ENCODE assay signal across 1 cellular context in genomic region chr18:74597662-74598349, GRCh38.
A peak's percentile ranks its signal among the peaks of the same experiment; 100 is the strongest.
TF ChIP-seq lines count a peak whose summit lies in the region.

TSS of gene ZNF407 (plus strand) at chr18:74597870. CDS start at chr18:74631020, 33,150 bp downstream.

TF ChIP-seq in HEK293, 187 proteins besides CTCF, POLR2A, EP300 and RAD21 (continued from another document and continues in another):
- TF ChIP-seq PRDM4 (tag by site-specific recombination; IDR thresholded peaks at IDR 0.05), result no peak
- TF ChIP-seq ZNF792 (tag by site-specific recombination; IDR thresholded peaks at IDR 0.05), result no peak
- no peak for TF ChIP-seq ZNF654 (tag by site-specific recombination; IDR thresholded peaks at IDR 0.05; ENCODE audit: low read depth)
- no peak for TF ChIP-seq ZNF660 (tag by site-specific recombination; IDR thresholded peaks at IDR 0.05)
- no peak for TF ChIP-seq ZNF211 (tag by site-specific recombination; IDR thresholded peaks at IDR 0.05; ENCODE audit: low read depth)
- no peak for TF ChIP-seq SALL2 (tag by site-specific recombination; IDR thresholded peaks at IDR 0.05; ENCODE audit: borderline replicate concordance)
- TF ChIP-seq KLF9 (tag by site-specific recombination; IDR thresholded peaks at IDR 0.05; ENCODE audit: low read depth), result no peak; the same call in 1 of the 2 replicates
- TF ChIP-seq ZNF610 (tag by site-specific recombination; IDR thresholded peaks at IDR 0.05; ENCODE audit: borderline replicate concordance), result no peak
- peak; percentile 59; the same call in 1 of the 2 replicates for TF ChIP-seq KLF1 (tag by site-specific recombination; IDR thresholded peaks at IDR 0.05)
- TF ChIP-seq KLF17 (tag by site-specific recombination; IDR thresholded peaks at IDR 0.05), result no peak
- no peak for TF ChIP-seq ZSCAN5A (tag by site-specific recombination; IDR thresholded peaks at IDR 0.05)
- peak; percentile 89 for TF ChIP-seq ZNF518A (tag by site-specific recombination; conservative IDR thresholded peaks at IDR 0.05; ENCODE audit: low read depth)
- no peak for TF ChIP-seq ZNF146 (tag by site-specific recombination; IDR thresholded peaks at IDR 0.05)
- no peak for TF ChIP-seq ZNF280D (tag by site-specific recombination; IDR thresholded peaks at IDR 0.05)
- TF ChIP-seq ZNF621 (tag by site-specific recombination; IDR thresholded peaks at IDR 0.05), result no peak
- no peak for TF ChIP-seq ZNF23 (tag by site-specific recombination; IDR thresholded peaks at IDR 0.05; ENCODE audit: borderline replicate concordance)
- no peak for TF ChIP-seq ZBTB7A (tag by site-specific recombination; IDR thresholded peaks at IDR 0.05; ENCODE audit: low read depth)
- no peak for TF ChIP-seq ZSCAN4 (tag by site-specific recombination; IDR thresholded peaks at IDR 0.05)
- no peak for TF ChIP-seq PRDM6 (tag by site-specific recombination; IDR thresholded peaks at IDR 0.05)
- no peak for TF ChIP-seq ZNF585B (tag by site-specific recombination; IDR thresholded peaks at IDR 0.05)
- no peak for TF ChIP-seq ZNF48 (tag by site-specific recombination; IDR thresholded peaks at IDR 0.05)
- no peak for TF ChIP-seq ZNF302 (tag by site-specific recombination; IDR thresholded peaks at IDR 0.05; ENCODE audit: low read depth)
- no peak for TF ChIP-seq ZNF266 (tag by site-specific recombination; IDR thresholded peaks at IDR 0.05; ENCODE audit: low read depth)
- no peak for TF ChIP-seq ZNF529 (tag by site-specific recombination; IDR thresholded peaks at IDR 0.05; ENCODE audit: insufficient replicate concordance)
- no peak for TF ChIP-seq ZNF274 (IDR thresholded peaks at IDR 0.05; ENCODE audit: low read length)
- no peak for TF ChIP-seq ZNF274 (tag by site-specific recombination; IDR thresholded peaks at IDR 0.05; ENCODE audit: borderline replicate concordance)
- 0 out of 2 replicates have a peak, but pooled peaks have one; percentile 8 for TF ChIP-seq PATZ1 (tag by site-specific recombination; IDR thresholded peaks at IDR 0.05)
- TF ChIP-seq HOXA7 (CRISPR knock-in tag; IDR thresholded peaks at IDR 0.05; ENCODE audit: borderline replicate concordance), result no peak
- no peak for TF ChIP-seq ZNF155 (tag by site-specific recombination; IDR thresholded peaks at IDR 0.05)
- peak; percentile 79 for TF ChIP-seq ZBTB26 (tag by site-specific recombination; optimal IDR thresholded peaks at IDR 0.05)
- TF ChIP-seq PRDM1 (tag by site-specific recombination; IDR thresholded peaks at IDR 0.05), result no peak
- no peak for TF ChIP-seq ZFP3 (tag by site-specific recombination; IDR thresholded peaks at IDR 0.05; ENCODE audit: low read depth)
